Comparison of ENCODE assay signal across 21 cellular contexts in the genomic region with DNA sequence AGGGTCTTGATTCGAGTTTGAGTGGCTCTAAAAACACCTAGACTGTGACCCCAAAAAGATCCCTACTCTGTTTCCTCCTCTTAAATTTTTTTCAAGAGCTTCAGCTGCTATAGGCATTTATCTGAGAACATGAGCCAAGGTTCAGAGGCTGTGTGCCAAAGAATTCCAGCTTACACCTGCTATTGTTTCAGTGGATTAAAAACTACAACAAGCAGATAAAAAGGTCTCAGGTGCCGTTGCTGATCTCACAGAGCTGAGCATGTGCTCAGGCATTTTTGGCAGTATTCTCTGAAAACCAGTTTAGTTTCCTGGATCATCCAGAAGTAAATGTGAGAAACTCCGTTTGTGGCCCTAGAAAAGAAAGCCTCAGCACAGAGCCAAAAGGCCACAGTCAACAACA.
A peak's percentile ranks its signal among the peaks of the same experiment; 100 is the strongest.
DNase-seq lines count a peak whose midpoint lies in the region; FAIRE-seq and TF ChIP-seq lines count a peak whose summit lies in the region.
"Had no signal": no experiment of that assay in that cellular context is flagged by ENCODE, and none has a peak within 500 bp of the region (broad histone marks: within the 10 kb centered on the region; RNA-seq: fewer than 3 reads in every experiment).

No MANE protein-coding gene starts in this region.

- no peak overlapping the region for H3K4me2 ChIP-seq in parathyroid adenoma (ENCODE audit: low read length)

- H3K27ac ChIP-seq in parathyroid adenoma = no peak overlapping the region
- no peak overlapping the region for H3K27ac ChIP-seq in effector memory CD4-positive, alpha-beta T cell (ENCODE audit: insufficient read depth, low read length, poor library complexity, severe bottlenecking)
- H3K27ac ChIP-seq: Peyer's patch had no signal

- H3K36me3 ChIP-seq in parathyroid adenoma (ENCODE audit: control insufficient read depth, insufficient read depth, low read length) = no peaks in the 10 kb centered on the region
- H3K36me3 ChIP-seq in effector memory CD4-positive, alpha-beta T cell (ENCODE audit: control insufficient read depth, insufficient read depth, low read length) = no peaks in the 10 kb centered on the region
- H3K36me3 ChIP-seq: BE2C, Peyer's patch had no signal

- no peaks in the 10 kb centered on the region for H3K27me3 ChIP-seq in parathyroid adenoma (ENCODE audit: control insufficient read depth, insufficient read depth, low read length)
- H3K27me3 ChIP-seq in effector memory CD4-positive, alpha-beta T cell (replicated peaks; ENCODE audit: control insufficient read depth, insufficient read depth, low read length, poor library complexity, severe bottlenecking) = no peaks in the 10 kb centered on the region
- H3K27me3 ChIP-seq: BE2C, Peyer's patch had no signal

- H2AFZ ChIP-seq in parathyroid adenoma = peak overlapping the region; percentile 23

- peaks cover 14% of the 10 kb centered on the region for H3K4me1 ChIP-seq in parathyroid adenoma
- H3K4me1 ChIP-seq in effector memory CD4-positive, alpha-beta T cell (ENCODE audit: control insufficient read depth, insufficient read depth, low read length, poor library complexity, severe bottlenecking) = no peaks in the 10 kb centered on the region
- H3K4me1 ChIP-seq: Peyer's patch had no signal

- no peaks in the 10 kb centered on the region for H3K79me2 ChIP-seq in parathyroid adenoma

- FAIRE-seq in frontal cortex (lab: Jason Lieb, UNC) = no peak
- FAIRE-seq: A204.1, GM12892, GM18507, H1 had no signal

- DNase-seq in NCI-H82 (lab: John Stamatoyannopoulos, UW) (peak; percentile 60), NCI-H82 treated with DMSO at 0.1 percent for 48 hours (lab: John Stamatoyannopoulos, UW; ENCODE audit: unreplicated experiment) (no peak), dermis microvascular lymphatic vessel endothelial cell (ENCODE audit: low read depth in 2 of 2) (peak; percentile 5 to 44), HK-2 (ENCODE audit: unreplicated experiment) (no peak), frontal cortex (ENCODE audit: low spot score in 2 of 2) (no peak)
- no peak for DNase-seq in effector memory CD4-positive, alpha-beta T cell
- DNase-seq: BE2C; CD4-positive, CD25-positive, alpha-beta regulatory T cell; COR-L47; KG1; NCI-H1417; NCI-H187 treated with DMSO at 0.1 percent for 48 hours; NCI-H2171 treated with DMSO at 0.1 percent for 48 hours; NCI-H446 treated with DMSO at 0.1 percent for 48 hours; NK-92 treated with Interleukin-12 subunit alpha and Interleukin-12 subunit beta, amount 100 ng/mL, for 24 hours; Peyer's patch had no signal

- H3K9ac ChIP-seq in parathyroid adenoma = no peak overlapping the region

- no peaks in the 10 kb centered on the region for H3K9me3 ChIP-seq in parathyroid adenoma (ENCODE audit: control insufficient read depth, low read length)
- H3K9me3 ChIP-seq in effector memory CD4-positive, alpha-beta T cell (ENCODE audit: control insufficient read depth, low read length) = no peaks in the 10 kb centered on the region
- H3K9me3 ChIP-seq: BE2C, Peyer's patch had no signal

- no peak for TF ChIP-seq CTCF in parathyroid adenoma (IDR thresholded peaks at IDR 0.05)

- H3K4me3 ChIP-seq in parathyroid adenoma (ENCODE audit: low read depth, low read length) = no peak overlapping the region
- H3K4me3 ChIP-seq in effector memory CD4-positive, alpha-beta T cell (ENCODE audit: insufficient read depth, low read depth, low read length, poor library complexity, severe bottlenecking) = no peak overlapping the region
- H3K4me3 ChIP-seq: Peyer's patch had no signal

Comparison
In these comparisons a context has a peak if more than half of its experiments do, and no peak if none do; other contexts are left out.
1. DNase-seq: peak in NCI-H82 (single experiment) and dermis microvascular lymphatic vessel endothelial cell (2 of 2); none in NCI-H82 treated with DMSO at 0.1 percent for 48 hours (single experiment), HK-2 (single experiment), effector memory CD4-positive, alpha-beta T cell (0 of 3) and frontal cortex (0 of 2).